In genomic region chr3:20049275-20049674, GRCh38 we compare ENCODE assay signal across 14 cellular contexts. TPM values are rescaled to one million over a fixed set of nuclear protein-coding genes. Genes with fewer than 3 reads are reported as not detected.
DNase-seq lines count a peak whose midpoint lies in the region; ATAC-seq, FAIRE-seq and TF ChIP-seq lines count a peak whose summit lies in the region.
"Had no signal": no experiment of that assay in that cellular context is flagged by ENCODE, and none has a peak within 500 bp of the region (broad histone marks: within the 10 kb centered on the region; RNA-seq: fewer than 3 reads in every experiment).

No MANE protein-coding gene starts in this region.

- peaks cover 68% of the 10 kb centered on the region for H3K4me1 Mint-ChIP-seq in T-helper 17 cell

- CTCF ChIA-PET in SK-N-SH (lab: Yijun Ruan, JAX), result no interaction called here

- peak overlapping the region in 1 of 2 experiments; percentile 82; a peak in 1 of 4 replicates for H3K27ac ChIP-seq in SK-N-SH (ENCODE audit: low read depth in 2 of 2, low read length in 1 of 2)
- no peak overlapping the region for H3K27ac ChIP-seq in colonic mucosa

- H3K9me2 ChIP-seq in SK-N-SH, result no peaks in the 10 kb centered on the region

- H4K20me1 ChIP-seq in SK-N-SH (ENCODE audit: insufficient read depth), result peaks cover 1% of the 10 kb centered on the region; the same call in 1 of the 2 replicates

- no peaks in the 10 kb centered on the region for H3K79me2 ChIP-seq in SK-N-SH (ENCODE audit: insufficient read depth)

- intact Hi-C loops in colonic mucosa (cut with DNase I), result loop anchor here (5.0 kb wide), 1 partner anchor 138 kb away; the partner anchor contains the start of gene SGO1

- TF ChIP-seq EP300 in SK-N-SH (IDR thresholded peaks at IDR 0.05; ENCODE audit: borderline replicate concordance in 1 of 2, low read depth in 1 of 2, low read length in 1 of 2), result no peak

- H2AFZ ChIP-seq in SK-N-SH (ENCODE audit: low read depth), result no peak overlapping the region

- H3K4me3 Mint-ChIP-seq in T-helper 17 cell, result peak overlapping the region; percentile 61

- no peak overlapping the region for H3K4me2 ChIP-seq in SK-N-SH

- H3F3A ChIP-seq in SK-N-SH (replicated peaks; ENCODE audit: insufficient read depth), result peaks cover 4% of the 10 kb centered on the region

- 84% methylated on average over 7 of the region's 7 CpGs for WGBS in SK-N-SH (ENCODE audit: low lambda C conversion rate)

- H3K9me3 ChIP-seq in T-helper 17 cell (ENCODE audit: control insufficient read depth, low read length, poor library complexity, severe bottlenecking), result no peaks in the 10 kb centered on the region
- no peaks in the 10 kb centered on the region for H3K9me3 ChIP-seq in SK-N-SH
- no peaks in the 10 kb centered on the region for H3K9me3 ChIP-seq in colonic mucosa

- peak; percentile 5 for FAIRE-seq in GM12891 (lab: Jason Lieb, UNC)

- no peak overlapping the region for H3K4me3 ChIP-seq in SK-N-SH (ENCODE audit: low read depth in 2 of 2, low read length in 1 of 2)
- H3K4me3 ChIP-seq in colonic mucosa, result no peak overlapping the region

- H3K27me3 Mint-ChIP-seq in T-helper 17 cell, result no peaks in the 10 kb centered on the region
- H3K27me3 Mint-ChIP-seq: CD8-positive, alpha-beta memory T cell had no signal

- TF ChIP-seq POLR2A in GM12891 (IDR thresholded peaks at IDR 0.05; ENCODE audit: low read depth, low read length), result no peak

- H3K9ac ChIP-seq in SK-N-SH, result no peak overlapping the region
- no peak overlapping the region for H3K9ac ChIP-seq in colonic mucosa (ENCODE audit: low read depth in 2 of 2, low read length in 2 of 2)

- no peaks in the 10 kb centered on the region for H3K36me3 Mint-ChIP-seq in T-helper 17 cell (ENCODE audit: low read depth)

- H3K4me1 ChIP-seq in SK-N-SH (ENCODE audit: control insufficient read depth in 1 of 2, insufficient read depth in 2 of 2, low read depth in 1 of 2, low read length in 1 of 2) (peaks cover 3 to 17% of the 10 kb centered on the region in 2 experiments; a peak in 3 of 4 replicates), colonic mucosa (peaks cover 17% of the 10 kb centered on the region)

- POLR2A ChIA-PET in SK-N-SH (lab: Yijun Ruan, JAX), result no interaction called here

- H3K27me3 ChIP-seq in SK-N-SH (ENCODE audit: insufficient read depth) (no peaks in the 10 kb centered on the region), colonic mucosa (no peaks in the 10 kb centered on the region)

- no peak for TF ChIP-seq CTCF in SK-N-SH (IDR thresholded peaks at IDR 0.05)
- TF ChIP-seq CTCF in colonic mucosa (IDR thresholded peaks at IDR 0.05), result no peak

- peak overlapping the region; percentile 92 for H3K27ac Mint-ChIP-seq in T-helper 17 cell

- TF ChIP-seq RAD21 in SK-N-SH (IDR thresholded peaks at IDR 0.05; ENCODE audit: low read length), result no peak

- peak; percentile 60 for ATAC-seq in GM19467 (IDR thresholded peaks at IDR 0.05; ENCODE audit: unreplicated experiment)
- peak; percentile 43 for ATAC-seq in HG03060 (IDR thresholded peaks at IDR 0.05; ENCODE audit: low read depth, unreplicated experiment)
- no peak for ATAC-seq in T-helper 17 cell
- ATAC-seq: stimulated activated naive CD8-positive, alpha-beta T cell treated with anti-CD3 and anti-CD28 coated beads, Interleukin-15, Interleukin-2, amounts not matched to agents 100 U/mL and 50 U/mL, for 24 hours had no signal

- no peaks in the 10 kb centered on the region for H3K36me3 ChIP-seq in SK-N-SH (replicated peaks in 1 of 2; ENCODE audit: control insufficient read depth in 1 of 2, insufficient read depth in 2 of 2, low read length in 1 of 2)
- H3K36me3 ChIP-seq in colonic mucosa, result no peaks in the 10 kb centered on the region

- DNase-seq in GM12891 (ENCODE audit: insufficient read length, low spot score) (no peak), T-helper 17 cell (no peak), SK-N-SH (no peak), AG08395 (ENCODE audit: low spot score) (no peak), colonic mucosa (no peak), COLO668 (lab: John Stamatoyannopoulos, UW; ENCODE audit: unreplicated experiment) (no peak)
- DNase-seq: CD8-positive, alpha-beta memory T cell; effector CD4-positive, alpha-beta T cell; GOT3; NCI-H1930; retina; stimulated activated naive CD8-positive, alpha-beta T cell treated with anti-CD3 and anti-CD28 coated beads, Interleukin-15, Interleukin-2, amounts not matched to agents 100 U/mL and 50 U/mL, for 24 hours had no signal

TF ChIP-seq in GM12891, 5 proteins besides CTCF, POLR2A, EP300 and RAD21:
- TF ChIP-seq POLR2AphosphoS5 (IDR thresholded peaks at IDR 0.05; ENCODE audit: low read depth, low read length) (no peak), SPI1 (IDR thresholded peaks at IDR 0.05; ENCODE audit: low read depth, low read length) (peak; percentile 89), POU2F2 (IDR thresholded peaks at IDR 0.05; ENCODE audit: low read depth, low read length) (no peak)
TF ChIP-seq in GM12891: peak in this region for 1.

TF ChIP-seq in SK-N-SH, 30 proteins besides CTCF, POLR2A, EP300 and RAD21:
- TF ChIP-seq GATA2 (CRISPR knock-in tag; IDR thresholded peaks at IDR 0.05), result no peak
TF ChIP-seq in SK-N-SH: peak in this region for 0.

RNA-seq across cellular contexts. Expression of gene KAT2B, which starts 9.0 kb away (rescaled TPM):
- 4.9 TPM for polyA plus RNA-seq in GM12891 (2012; ENCODE audit: low read depth, missing spikeins)
- total RNA-seq in T-helper 17 cell, result 100 to 1,000 TPM; 157 to 161 TPM
- polyA plus RNA-seq in SK-N-SH (2012; rRNA removed), result 2.1 and 2.8 TPM in 2 replicates
- polyA plus RNA-seq in SK-N-SH (2012; cell fraction: cytosol; rRNA removed), result 3.1 and 3.4 TPM in 2 replicates
- 1.5 and 3.0 TPM in 2 replicates for polyA plus RNA-seq in SK-N-SH (2012; cell fraction: nucleus; rRNA removed)
- total RNA-seq in colonic mucosa, result 10 to 100 TPM in 1 of 2 donors, 1 to 10 TPM in 1; 8.5 to 25.9 TPM

RNA-seq across cellular contexts. Expression of gene PP2D1, which starts 37.2 kb away (rescaled TPM):
- polyA plus RNA-seq in GM12891 (2012; ENCODE audit: low read depth, missing spikeins), result 0.18 TPM
- total RNA-seq in T-helper 17 cell (not detected), colonic mucosa (not detected)
- polyA plus RNA-seq in SK-N-SH (2012; rRNA removed), result not detected in 2 replicates
- polyA plus RNA-seq in SK-N-SH (2012; cell fraction: cytosol; rRNA removed), result not detected in 2 replicates
- not detected in 2 replicates for polyA plus RNA-seq in SK-N-SH (2012; cell fraction: nucleus; rRNA removed)
- total RNA-seq: CD8-positive, alpha-beta memory T cell had no signal

Comparison
In these comparisons a context has a peak if more than half of its experiments do, and no peak if none do; other contexts are left out.
1. RNA of gene KAT2B, which starts 9.0 kb away (total RNA-seq): 157 to 161 TPM in T-helper 17 cell; 8.5 to 25.9 TPM in colonic mucosa; every median in the first group is over 4 times any median in the second.